18 cellular contexts compared by ENCODE assay signal in genomic region chr7:29463504-29464158, GRCh38.
DNase-seq lines count a peak whose midpoint lies in the region; ATAC-seq, FAIRE-seq and TF ChIP-seq lines count a peak whose summit lies in the region.
"Had no signal": no experiment of that assay in that cellular context is flagged by ENCODE, and none has a peak within 500 bp of the region (broad histone marks: within the 10 kb centered on the region; RNA-seq: fewer than 3 reads in every experiment).

No MANE protein-coding gene starts in this region.

- in situ Hi-C loops in HepG2 (cut with HindIII; ENCODE audit: extremely low pct_ligation_motif_present, low pct_unique_long_range_greater_than_20kb), result no loop called here

- TF ChIP-seq CTCF in heart left ventricle (IDR thresholded peaks at IDR 0.05), result no peak
- no peak for TF ChIP-seq CTCF in right atrium auricular region (IDR thresholded peaks at IDR 0.05)
- TF ChIP-seq CTCF in HepG2 (CRISPR knock-in tag; IDR thresholded peaks at IDR 0.05), result no peak

- TF ChIP-seq POLR2A in heart left ventricle (IDR thresholded peaks at IDR 0.05) (no peak), HepG2 (IDR thresholded peaks at IDR 0.05; ENCODE audit: insufficient read depth in 1 of 2, low read depth in 2 of 2, low read length in 2 of 2) (no peak)

- H3K9me3 ChIP-seq in heart left ventricle, result no peaks in the 10 kb centered on the region
- H3K9me3 ChIP-seq in right atrium auricular region, result no peaks in the 10 kb centered on the region
- H3K9me3 ChIP-seq in HepG2 (ENCODE audit: low read length), result no peaks in the 10 kb centered on the region
- H3K9me3 ChIP-seq in small intestine (ENCODE audit: control insufficient read depth, low read depth), result no peaks in the 10 kb centered on the region
- H3K9me3 ChIP-seq: HAP-1, SJSA1 had no signal

- no peaks in the 10 kb centered on the region for H4K20me1 ChIP-seq in HepG2 (ENCODE audit: insufficient read depth, low read length)

- no peak overlapping the region for H2AFZ ChIP-seq in HepG2 (ENCODE audit: low read length)
- H2AFZ ChIP-seq: GM23248 had no signal

- no peak overlapping the region for H3K9ac ChIP-seq in HepG2 (ENCODE audit: insufficient read depth, low read depth, low read length)
- H3K9ac ChIP-seq: GM23248 had no signal

- no peak for TF ChIP-seq RAD21 in HepG2 (CRISPR knock-in tag; IDR thresholded peaks at IDR 0.05)

- ATAC-seq in heart left ventricle (peak; percentile 64 to 89 (median 76)), HepG2 (no peak), GM18858 (IDR thresholded peaks at IDR 0.05; ENCODE audit: unreplicated experiment) (no peak), GM21390 (IDR thresholded peaks at IDR 0.05; ENCODE audit: unreplicated experiment) (no peak)
- ATAC-seq: K562 had no signal

- peak in 1 of 5 donors; percentile 40 for DNase-seq in heart left ventricle
- no peak for DNase-seq in right atrium auricular region (ENCODE audit: low spot score)
- peak; percentile 36 for DNase-seq in SW480 (ENCODE audit: low spot score)
- no peak for DNase-seq in HepG2 (ENCODE audit: low spot score)
- peak; percentile 77 for DNase-seq in small intestine
- no peak for DNase-seq in MV-4-11 (lab: John Stamatoyannopoulos, UW)
- DNase-seq: DMS79, GM23248, MM.1S, NCI-H1092, NCI-H1436, NCI-H187 treated with DMSO at 0.1 percent for 48 hours had no signal

- WGBS in heart left ventricle, 4 donors, result 52 to 61% (median 60%) methylated on average over 3 of the region's 3 CpGs
- 94% methylated on average over 1 of the region's 3 CpGs for WGBS in HepG2 (ENCODE audit: low lambda C conversion rate)
- 40 to 83% (median 57%) methylated on average over 3 of the region's 3 CpGs for WGBS in small intestine, 3 donors

- H3K4me2 ChIP-seq in HepG2 (ENCODE audit: low read depth, low read length), result no peak overlapping the region

- no peaks in the 10 kb centered on the region for H3K79me2 ChIP-seq in HepG2 (ENCODE audit: insufficient read depth, low read length)

- FAIRE-seq in HepG2 (lab: Jason Lieb, UNC) (no peak), small intestine (lab: Jason Lieb, UNC) (no peak)
- FAIRE-seq: A204.1, K562 had no signal

- H3K4me3 ChIP-seq in heart left ventricle, result no peak overlapping the region
- no peak overlapping the region for H3K4me3 ChIP-seq in right atrium auricular region
- no peak overlapping the region for H3K4me3 ChIP-seq in HepG2 (replicated peaks in 1 of 3; ENCODE audit: insufficient read depth in 1 of 3, low read depth in 2 of 3, low read length in 3 of 3)
- H3K4me3 ChIP-seq in small intestine (ENCODE audit: low read depth in 1 of 2, low read length in 2 of 2), result no peak overlapping the region
- H3K4me3 ChIP-seq: GM23248, HAP-1, K562, SJSA1 had no signal

- no TSS peak for BruUV-seq in HepG2 (replicated peaks; lab: Mats Ljungman, UMichigan)

- TF ChIP-seq EP300 in HepG2 (IDR thresholded peaks at IDR 0.05; ENCODE audit: low read depth in 2 of 2, low read length in 2 of 2) (no peak), HepG2 (CRISPR knock-in tag; IDR thresholded peaks at IDR 0.05; ENCODE audit: borderline replicate concordance) (no peak)

- H3K27ac ChIP-seq in heart left ventricle (no peak overlapping the region), right atrium auricular region (no peak overlapping the region), HepG2 (ENCODE audit: extremely low read length, insufficient read depth, low read length) (no peak overlapping the region), small intestine (ENCODE audit: low read depth in 1 of 2, low read length in 1 of 2) (no peak overlapping the region)
- H3K27ac ChIP-seq: GM23248, SJSA1 had no signal

- intact Hi-C loops in heart left ventricle (cut with DNase I) (no loop called here), HepG2 (cut with micrococcal nuclease; ENCODE audit: unreplicated experiment) (no loop called here)

- POLR2A ChIA-PET in HepG2 (lab: Yijun Ruan, JAX), result no interaction called here

- CTCF ChIA-PET in HepG2 (lab: Yijun Ruan, JAX; ENCODE audit: low intra/inter-chr PET ratio, low total read pairs), result no interaction called here

- H3K36me3 ChIP-seq in heart left ventricle (no peaks in the 10 kb centered on the region), right atrium auricular region (no peaks in the 10 kb centered on the region), HepG2 (replicated peaks in 1 of 2; ENCODE audit: control insufficient read depth in 1 of 2, insufficient read depth in 2 of 2, low read length in 2 of 2) (peaks cover 6 to 16% of the 10 kb centered on the region in 2 experiments; a peak in 4 of 5 replicates), small intestine (ENCODE audit: control insufficient read depth in 2 of 2, insufficient read depth in 2 of 2, low read length in 2 of 2) (no peaks in the 10 kb centered on the region)
- H3K36me3 ChIP-seq: HAP-1, SJSA1 had no signal

- no peaks in the 10 kb centered on the region for H3K27me3 ChIP-seq in heart left ventricle
- H3K27me3 ChIP-seq in right atrium auricular region, result no peaks in the 10 kb centered on the region
- no peaks in the 10 kb centered on the region for H3K27me3 ChIP-seq in HepG2 (ENCODE audit: control insufficient read depth in 1 of 2, insufficient read depth in 2 of 2, low read length in 2 of 2)
- H3K27me3 ChIP-seq in small intestine (ENCODE audit: control insufficient read depth in 2 of 2, insufficient read depth in 2 of 2, low read length in 2 of 2), result no peaks in the 10 kb centered on the region

- peaks cover 0 to 27% (median 4%) of the 10 kb centered on the region in 12 donors for H3K4me1 ChIP-seq in heart left ventricle
- H3K4me1 ChIP-seq in right atrium auricular region, result no peaks in the 10 kb centered on the region
- H3K4me1 ChIP-seq in HepG2 (ENCODE audit: insufficient read depth, low read length), result peaks cover 24% of the 10 kb centered on the region
- H3K4me1 ChIP-seq in small intestine (ENCODE audit: control insufficient read depth in 2 of 2, insufficient read depth in 1 of 2, low read depth in 1 of 2, low read length in 1 of 2), result peaks cover 0 to under 1% of the 10 kb centered on the region in 2 donors
- H3K4me1 ChIP-seq: HAP-1 had no signal

TF ChIP-seq in HepG2, 621 proteins besides CTCF, POLR2A, EP300 and RAD21:
- TF ChIP-seq STAT6 (CRISPR knock-in tag; IDR thresholded peaks at IDR 0.05; ENCODE audit: borderline replicate concordance) (no peak), FOSL2 (CRISPR knock-in tag; IDR thresholded peaks at IDR 0.05) (0 out of 2 replicates have a peak, but pooled peaks have one; percentile 16), PBX3 (CRISPR knock-in tag; IDR thresholded peaks at IDR 0.05; ENCODE audit: borderline replicate concordance) (no peak), ZNF639 (CRISPR knock-in tag; conservative IDR thresholded peaks at IDR 0.05) (no peak)

Comparison
In these comparisons a context has a peak if more than half of its experiments do, and no peak if none do; other contexts are left out.
1. ATAC-seq: peak in heart left ventricle (4 of 4); none in HepG2 (single experiment), GM18858 (single experiment) and GM21390 (single experiment).
2. DNase-seq: peak in SW480 (single experiment) and small intestine (single experiment); none in right atrium auricular region (single experiment), HepG2 (single experiment) and MV-4-11 (single experiment).